ENCODE assay signal across 11 cellular contexts in genomic region chr2:173750332-173750731, GRCh38.
DNase-seq lines count a peak whose midpoint lies in the region; ATAC-seq and TF ChIP-seq lines count a peak whose summit lies in the region.
"Had no signal": no experiment of that assay in that cellular context is flagged by ENCODE, and none has a peak within 500 bp of the region (broad histone marks: within the 10 kb centered on the region; RNA-seq: fewer than 3 reads in every experiment).

No MANE protein-coding gene starts in this region.

- no peaks in the 10 kb centered on the region for H3K36me3 ChIP-seq in H7 (replicated peaks; ENCODE audit: control insufficient read depth, insufficient read depth, low read length)

- no peak for ATAC-seq in HG03521 (IDR thresholded peaks at IDR 0.05; ENCODE audit: unreplicated experiment)
- no peak for ATAC-seq in HG03095 (IDR thresholded peaks at IDR 0.05; ENCODE audit: unreplicated experiment)

- no peak overlapping the region for H3K4me3 Mint-ChIP-seq in glutamatergic neuron (ENCODE audit: unreplicated experiment)
- H3K4me3 Mint-ChIP-seq: activated T-cell treated with anti-CD3 and anti-CD28 coated beads, Interleukin-2, amount 50 U/mL, for 24 hours; natural killer cell treated with Interleukin-12 subunit alpha and Interleukin-12 subunit beta and Interleukin-15 and Interleukin-18, amount 100 ng/mL, for 72 hours had no signal

- no peak overlapping the region for H3K27ac Mint-ChIP-seq in glutamatergic neuron (ENCODE audit: unreplicated experiment)
- H3K27ac Mint-ChIP-seq: activated T-cell treated with anti-CD3 and anti-CD28 coated beads, Interleukin-2, amount 50 U/mL, for 24 hours; natural killer cell treated with Interleukin-12 subunit alpha and Interleukin-12 subunit beta and Interleukin-15 and Interleukin-18, amount 100 ng/mL, for 72 hours had no signal

- H3K4me1 Mint-ChIP-seq in glutamatergic neuron (ENCODE audit: low read depth, unreplicated experiment), result peaks cover 26% of the 10 kb centered on the region

- no peaks in the 10 kb centered on the region for H3K36me3 Mint-ChIP-seq in glutamatergic neuron (ENCODE audit: unreplicated experiment)
- H3K36me3 Mint-ChIP-seq: natural killer cell treated with Interleukin-12 subunit alpha and Interleukin-12 subunit beta and Interleukin-15 and Interleukin-18, amount 100 ng/mL, for 72 hours had no signal

- H3K4me3 ChIP-seq in H7 (ENCODE audit: insufficient read depth, low read depth, low read length), result no peak overlapping the region

- H3K9me3 Mint-ChIP-seq in glutamatergic neuron (ENCODE audit: unreplicated experiment), result peaks cover 14% of the 10 kb centered on the region
- H3K9me3 Mint-ChIP-seq: activated T-cell treated with anti-CD3 and anti-CD28 coated beads, Interleukin-2, amount 50 U/mL, for 24 hours; natural killer cell treated with Interleukin-12 subunit alpha and Interleukin-12 subunit beta and Interleukin-15 and Interleukin-18, amount 100 ng/mL, for 72 hours had no signal

- DNase-seq in H7 (peak; percentile 31), RPMI7951 (ENCODE audit: low read depth) (peak; percentile 29), glutamatergic neuron (peak; percentile 28), pons (ENCODE audit: low spot score) (peak; percentile 11), T1000 (lab: John Stamatoyannopoulos, UW) (no peak)
- no peak for DNase-seq in activated naive CD4-positive, alpha-beta T cell treated with anti-CD3 and anti-CD28 coated beads, Interleukin-2, amount 50 U/mL, for 16 hours
- DNase-seq: activated T-cell treated with anti-CD3 and anti-CD28 coated beads, Interleukin-2, amount 50 U/mL, for 24 hours; NCI-H1930 had no signal

- H3K27me3 Mint-ChIP-seq in glutamatergic neuron (ENCODE audit: unreplicated experiment), result peaks cover 12% of the 10 kb centered on the region

- TF ChIP-seq CTCF in glutamatergic neuron (IDR thresholded peaks at IDR 0.05; ENCODE audit: partially characterized antibody, unreplicated experiment), result no peak

- H3K27me3 ChIP-seq in H7 (ENCODE audit: control insufficient read depth, insufficient read depth, low read length), result no peaks in the 10 kb centered on the region

Comparison
In these comparisons a context has a peak if more than half of its experiments do, and no peak if none do; other contexts are left out.
1. DNase-seq: peak in H7 (single experiment), RPMI7951 (single experiment), glutamatergic neuron (single experiment) and pons (single experiment); none in T1000 (single experiment) and activated naive CD4-positive, alpha-beta T cell treated with anti-CD3 and anti-CD28 coated beads, Interleukin-2, amount 50 U/mL, for 16 hours (single experiment).